ENCODE assay signal across 14 cellular contexts in genomic region chr10:6912424-6912823, GRCh38.
DNase-seq lines count a peak whose midpoint lies in the region; ATAC-seq, FAIRE-seq and TF ChIP-seq lines count a peak whose summit lies in the region.
"Had no signal": no experiment of that assay in that cellular context is flagged by ENCODE, and none has a peak within 500 bp of the region (broad histone marks: within the 10 kb centered on the region; RNA-seq: fewer than 3 reads in every experiment).

No MANE protein-coding gene starts in this region.

- H3K4me1 ChIP-seq in endodermal cell (ENCODE audit: control insufficient read depth, insufficient read depth, low read length) = no peaks in the 10 kb centered on the region

- ATAC-seq in HG03457 (IDR thresholded peaks at IDR 0.05; ENCODE audit: unreplicated experiment) (peak; percentile 50), omental fat pad (ENCODE audit: low FRiP score) (peak; percentile 92)

- no peak for TF ChIP-seq POLR2A in GM12891 (IDR thresholded peaks at IDR 0.05; ENCODE audit: low read depth, low read length)

- H3K4me3 Mint-ChIP-seq in endodermal cell = no peak overlapping the region
- H3K4me3 Mint-ChIP-seq: CD8-positive, alpha-beta memory T cell had no signal

- DNase-seq in GM12891 (ENCODE audit: insufficient read length, low spot score) (no peak), amniotic epithelial cell (ENCODE audit: low read depth) (peak; percentile 93), omental fat pad (ENCODE audit: low spot score) (no peak), endodermal cell (no peak), iPS-NIHi11 (ENCODE audit: low spot score) (no peak), coronary artery (ENCODE audit: low spot score) (no peak)
- DNase-seq: brain microvascular endothelial cell; CD8-positive, alpha-beta memory T cell; NCI-H1436; NCI-H526 treated with DMSO at 0.1 percent for 48 hours; SIG-M5; substantia nigra had no signal

- no peaks in the 10 kb centered on the region for H3K36me3 Mint-ChIP-seq in endodermal cell (ENCODE audit: low read depth)

- H3K4me1 Mint-ChIP-seq in endodermal cell = no peaks in the 10 kb centered on the region
- H3K4me1 Mint-ChIP-seq: CD8-positive, alpha-beta memory T cell had no signal

- 70 to 100% methylated on average over 1 to 4 of the region's 5 CpGs for WGBS in endodermal cell (ENCODE audit: insufficient coverage in 1 of 2, insufficient read length in 1 of 2), 2 experiments

- FAIRE-seq in GM12891 (lab: Jason Lieb, UNC) = peak; percentile 33

- no peaks in the 10 kb centered on the region for H3K36me3 ChIP-seq in endodermal cell (ENCODE audit: control insufficient read depth, insufficient read depth, low read length)
- H3K36me3 ChIP-seq: brain microvascular endothelial cell had no signal

- H3K27ac ChIP-seq in endodermal cell (ENCODE audit: low read depth, low read length) (no peak overlapping the region), coronary artery (no peak overlapping the region)
- H3K27ac ChIP-seq: brain microvascular endothelial cell had no signal

- TF ChIP-seq CTCF in omental fat pad (IDR thresholded peaks at IDR 0.05) = no peak
- TF ChIP-seq CTCF in endodermal cell (conservative IDR thresholded peaks at IDR 0.05) = no peak
- TF ChIP-seq CTCF in coronary artery (IDR thresholded peaks at IDR 0.05) = no peak

- no peak overlapping the region for H3K27ac Mint-ChIP-seq in endodermal cell
- H3K27ac Mint-ChIP-seq: CD8-positive, alpha-beta memory T cell; progenitor cell of endocrine pancreas had no signal

- H3K9ac ChIP-seq in endodermal cell (ENCODE audit: extremely low read depth, low read length, poor library complexity, severe bottlenecking) = no peak overlapping the region

- H3K4me3 ChIP-seq in endodermal cell (ENCODE audit: low read length) = no peak overlapping the region
- H3K4me3 ChIP-seq in coronary artery = no peak overlapping the region

- H3K27me3 ChIP-seq in endodermal cell (ENCODE audit: control insufficient read depth, insufficient read depth, low read length, poor library complexity, severe bottlenecking) = no peaks in the 10 kb centered on the region
- H3K27me3 ChIP-seq: brain microvascular endothelial cell had no signal

- H3K9me3 ChIP-seq in endodermal cell (ENCODE audit: control insufficient read depth, low read length) = no peaks in the 10 kb centered on the region

- H3K27me3 Mint-ChIP-seq in endodermal cell (ENCODE audit: insufficient read depth) = no peaks in the 10 kb centered on the region

- H3K9me3 Mint-ChIP-seq in endodermal cell = peaks cover 4% of the 10 kb centered on the region

TF ChIP-seq in GM12891, 5 proteins besides CTCF, POLR2A, EP300 and RAD21:
- no peak for TF ChIP-seq TAF1 (IDR thresholded peaks at IDR 0.05; ENCODE audit: low read depth, low read length)
- TF ChIP-seq PAX5 (IDR thresholded peaks at IDR 0.05; ENCODE audit: insufficient read depth, low read length, severe bottlenecking) = no peak
- TF ChIP-seq POLR2AphosphoS5 (IDR thresholded peaks at IDR 0.05; ENCODE audit: low read depth, low read length) = no peak
- no peak for TF ChIP-seq SPI1 (IDR thresholded peaks at IDR 0.05; ENCODE audit: low read depth, low read length)
